In the genomic region with DNA sequence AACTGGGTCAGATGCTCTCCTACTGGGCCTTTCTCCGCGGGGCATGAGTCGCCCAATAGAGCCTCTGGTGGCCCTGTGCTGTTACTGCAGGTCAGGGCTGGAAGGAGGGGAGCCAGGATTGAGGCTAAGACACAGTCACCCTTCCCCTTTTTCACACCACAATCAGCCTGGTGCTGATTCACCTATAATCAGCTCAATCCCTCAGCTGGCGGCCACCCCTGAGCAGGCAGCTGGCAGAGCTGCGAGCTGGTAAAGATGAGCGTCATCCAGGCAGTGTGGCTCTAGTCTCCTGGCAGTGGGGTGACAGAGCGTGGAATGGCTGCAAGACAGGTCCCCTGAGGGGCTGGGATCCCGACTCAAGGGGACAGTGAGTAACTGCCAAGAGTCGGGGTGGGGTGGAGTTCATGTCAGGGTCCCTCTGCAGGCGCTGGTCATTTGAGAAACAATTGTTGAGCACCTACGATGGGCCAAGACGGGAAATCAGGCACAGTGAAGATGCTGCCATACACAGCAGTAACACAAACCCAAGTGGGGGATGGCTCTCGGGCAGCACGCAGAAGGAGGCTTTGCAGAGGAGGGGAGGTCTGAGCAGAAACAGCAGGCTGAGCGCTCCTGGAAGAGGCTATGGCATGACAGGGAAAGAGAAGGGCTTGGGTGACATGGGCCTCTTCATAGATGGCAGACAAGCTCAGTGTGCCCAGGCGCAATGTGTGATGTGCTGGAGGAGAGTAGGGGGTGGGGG, we compare ENCODE assay signal across 8 cellular contexts. TPM values are rescaled to one million over a fixed set of nuclear protein-coding genes. Genes with fewer than 3 reads are reported as not detected.
DNase-seq lines count a peak whose midpoint lies in the region; ATAC-seq and TF ChIP-seq lines count a peak whose summit lies in the region.

No MANE protein-coding gene starts in this region.

- peak overlapping the region; percentile 51 for H3K27ac ChIP-seq in OCI-LY3 (ENCODE audit: low read length)

- H3K4me3 ChIP-seq in OCI-LY3 (ENCODE audit: low read length) (peak overlapping the region; percentile 55), fibroblast of the aortic adventitia (ENCODE audit: low read depth, low read length) (no peak overlapping the region)

- no peaks in the 10 kb centered on the region for H3K79me2 ChIP-seq in OCI-LY3 (ENCODE audit: low read length)

- peak overlapping the region; percentile 87 for H3K4me2 ChIP-seq in OCI-LY3 (ENCODE audit: low read length)

- H3K27me3 ChIP-seq in OCI-LY3 (ENCODE audit: low read depth, low read length), result no peaks in the 10 kb centered on the region

- peak; percentile 49 for DNase-seq in COLO668 (lab: John Stamatoyannopoulos, UW; ENCODE audit: unreplicated experiment)
- peak; percentile 65 for DNase-seq in activated T-cell treated with anti-CD3 and anti-CD28 coated beads, Interleukin-2, amount 50 U/mL, for 1 hour
- DNase-seq in fibroblast of the aortic adventitia (ENCODE audit: low read depth), result peak; percentile 46
- peak; percentile 24 for DNase-seq in occipital lobe (lab: John Stamatoyannopoulos, UW)
- peak; percentile 63 for DNase-seq in ureter (ENCODE audit: low spot score)

- no peaks in the 10 kb centered on the region for H4K20me1 ChIP-seq in OCI-LY3 (ENCODE audit: insufficient read depth, low read length)

- H3K9me3 ChIP-seq in OCI-LY3 (ENCODE audit: insufficient read depth, low read length), result peaks cover 8% of the 10 kb centered on the region; the same call in 1 of the 2 replicates

- ATAC-seq in GM19351 (IDR thresholded peaks at IDR 0.05; ENCODE audit: unreplicated experiment), result peak; percentile 99
- ATAC-seq in HG03354 (IDR thresholded peaks at IDR 0.05; ENCODE audit: poor library complexity, severe bottlenecking, unreplicated experiment), result peak; percentile 98

- H3K36me3 ChIP-seq in OCI-LY3 (replicated peaks; ENCODE audit: low read depth, low read length), result peaks cover 10% of the 10 kb centered on the region

- peak overlapping the region; percentile 75; the same call in 1 of the 2 replicates for H2AFZ ChIP-seq in OCI-LY3 (ENCODE audit: low read depth, low read length)

- H3K4me1 ChIP-seq in OCI-LY3 (ENCODE audit: low read length), result peaks cover 55% of the 10 kb centered on the region

- TF ChIP-seq CTCF in OCI-LY3 (IDR thresholded peaks at IDR 0.05; ENCODE audit: low read depth, low read length) (peak; percentile 78), fibroblast of the aortic adventitia (IDR thresholded peaks at IDR 0.05; ENCODE audit: insufficient read depth, low read length) (peak; percentile 95)

- H3K9ac ChIP-seq in OCI-LY3 (ENCODE audit: low read length), result peak overlapping the region; percentile 37; the same call in 1 of the 2 replicates

RNA-seq across cellular contexts. Expression of gene ATF3, which starts 21.8 kb away (rescaled TPM):
- total RNA-seq in fibroblast of the aortic adventitia (ENCODE audit: low replicate concordance) (4.2 and 5.2 TPM in 2 replicates), occipital lobe (3.1 TPM), ureter (10.6 TPM)
